ENCODE assay signal across 1 cellular context in the genomic region with DNA sequence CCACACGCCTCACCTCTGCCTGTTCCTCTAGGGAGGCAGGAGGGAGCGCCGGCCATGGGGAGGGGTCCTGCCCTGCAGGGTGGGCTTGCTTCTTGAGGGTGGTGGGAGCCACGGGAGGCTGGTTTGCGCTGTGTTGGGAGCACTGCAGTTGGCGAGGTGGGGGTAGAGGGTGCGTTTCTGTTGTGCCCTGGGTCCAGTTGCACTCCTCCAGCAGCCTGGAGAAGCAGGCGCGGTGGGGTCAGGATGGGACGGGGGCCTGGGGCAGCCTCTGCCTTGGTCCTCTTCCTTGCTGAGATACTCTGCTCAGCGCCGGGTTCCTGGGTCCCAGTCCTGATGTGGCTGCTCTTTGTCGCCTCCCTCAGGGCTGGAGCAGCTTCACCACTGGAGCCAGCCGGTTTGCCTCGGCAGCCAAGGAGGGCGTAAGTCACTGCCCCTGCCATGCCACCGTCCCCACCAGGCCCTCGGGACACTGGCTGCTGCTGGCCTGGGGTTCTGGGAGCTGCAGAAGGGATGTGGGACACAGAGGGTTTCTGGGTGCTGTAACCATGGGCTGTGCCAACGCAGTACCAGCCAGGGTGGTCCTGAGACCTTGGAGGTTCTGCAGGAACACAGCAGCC.
TF ChIP-seq lines count a peak whose summit lies in the region.

No MANE protein-coding gene starts in this region.

TF ChIP-seq in K562, 482 proteins besides CTCF, POLR2A, EP300 and RAD21:
- no peak for TF ChIP-seq PTRF (tag; IDR thresholded peaks at IDR 0.05)
- no peak for TF ChIP-seq PHTF2 (CRISPR knock-in tag; IDR thresholded peaks at IDR 0.05)
- TF ChIP-seq POLR2G (IDR thresholded peaks at IDR 0.05; ENCODE audit: low read depth, low read length): peak; percentile 47; the same call in 1 of the 2 replicates
- peak; percentile 40; the same call in 1 of the 2 replicates for TF ChIP-seq RBFOX2 (IDR thresholded peaks at IDR 0.05; ENCODE audit: low read depth, low read length)
- TF ChIP-seq SUPT5H (IDR thresholded peaks at IDR 0.05): peak; percentile 24; the same call in 1 of the 2 replicates
